1 cellular context compared by ENCODE assay signal in genomic region chr1:188937965-188938551, GRCh38.
TF ChIP-seq lines count a peak whose summit lies in the region.

No MANE protein-coding gene starts in this region.

TF ChIP-seq in SK-N-SH treated with all-trans-retinoic acid at 6 μM for 48 hours, 23 proteins besides CTCF, POLR2A, EP300 and RAD21 (continued from another document):
- TF ChIP-seq PATZ1 (CRISPR knock-in tag; IDR thresholded peaks at IDR 0.05; ENCODE audit: borderline replicate concordance) (no peak), TCF4 (CRISPR knock-in tag; IDR thresholded peaks at IDR 0.05; ENCODE audit: borderline replicate concordance) (no peak), ESRRG (CRISPR knock-in tag; IDR thresholded peaks at IDR 0.05) (no peak), ZFP30 (CRISPR knock-in tag; IDR thresholded peaks at IDR 0.05) (no peak), TSHZ2 (CRISPR knock-in tag; IDR thresholded peaks at IDR 0.05) (no peak), CSRNP3 (CRISPR knock-in tag; IDR thresholded peaks at IDR 0.05) (no peak), OSR1 (CRISPR knock-in tag; IDR thresholded peaks at IDR 0.05) (no peak), PPARA (CRISPR knock-in tag; IDR thresholded peaks at IDR 0.05; ENCODE audit: borderline replicate concordance) (no peak), ZNF70 (CRISPR knock-in tag; IDR thresholded peaks at IDR 0.05) (no peak), ZNF565 (CRISPR knock-in tag; conservative IDR thresholded peaks at IDR 0.05; ENCODE audit: low read depth) (no peak), BACH2 (CRISPR knock-in tag; IDR thresholded peaks at IDR 0.05; ENCODE audit: borderline replicate concordance) (no peak), ZNF8 (CRISPR knock-in tag; IDR thresholded peaks at IDR 0.05) (no peak), SNAI2 (CRISPR knock-in tag; IDR thresholded peaks at IDR 0.05) (no peak), CSDC2 (CRISPR knock-in tag; IDR thresholded peaks at IDR 0.05) (no peak), TOX (CRISPR knock-in tag; IDR thresholded peaks at IDR 0.05; ENCODE audit: borderline replicate concordance) (no peak), RARB (CRISPR knock-in tag; IDR thresholded peaks at IDR 0.05) (no peak), ZFP3 (CRISPR knock-in tag; IDR thresholded peaks at IDR 0.05) (no peak)
